Comparison of ENCODE assay signal across 8 cellular contexts in the genomic region with DNA sequence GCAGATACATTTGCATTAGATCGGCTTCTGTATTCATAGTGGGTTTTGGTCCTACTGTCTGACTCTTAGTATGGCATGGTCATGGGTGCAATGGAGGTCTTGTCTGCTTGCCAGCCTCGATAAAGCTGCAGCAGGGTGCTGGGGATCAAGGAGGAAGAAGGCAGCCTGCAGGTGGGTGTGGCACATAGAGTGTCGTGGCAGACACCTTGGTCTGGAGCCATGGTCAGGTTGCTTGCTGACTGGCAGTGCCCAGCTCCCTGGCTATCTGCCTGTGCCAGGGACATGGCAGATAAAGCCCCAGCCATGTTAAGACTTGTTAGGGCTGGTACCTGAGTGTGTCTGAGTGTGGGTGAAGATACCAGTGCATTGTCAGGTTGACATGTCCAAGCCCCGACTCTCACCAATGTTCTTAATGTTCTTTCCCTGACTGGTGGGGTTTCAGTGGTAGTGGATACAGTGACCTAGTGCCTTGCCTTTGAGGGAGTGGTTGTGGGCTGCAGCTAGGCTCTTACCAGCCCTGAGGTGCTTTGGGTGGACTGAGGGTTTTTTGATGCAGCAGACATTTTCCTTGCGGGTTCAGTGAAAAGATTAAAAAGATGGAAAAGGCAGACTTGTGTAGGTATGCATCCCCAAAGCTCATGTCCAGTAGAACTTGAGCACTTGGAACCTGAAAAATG. TPM values are rescaled to one million over a fixed set of nuclear protein-coding genes. Genes with fewer than 3 reads are reported as not detected.
A peak's percentile ranks its signal among the peaks of the same experiment; 100 is the strongest.
DNase-seq lines count a peak whose midpoint lies in the region; ATAC-seq and TF ChIP-seq lines count a peak whose summit lies in the region.

No MANE protein-coding gene starts in this region.

- H3K4me3 ChIP-seq in kidney epithelial cell (ENCODE audit: low read depth, low read length) (peak overlapping the region; percentile 85), vagina (peak overlapping the region in 1 of 2 donors; percentile 58)

- POLR2A ChIA-PET in activated CD4-positive, alpha-beta memory T cell treated with anti-CD3 and anti-CD28 coated beads, Interleukin-2, amount 10 ng/mL, durations not matched to agents 7 days and 5 days (lab: Charles Lee): interaction anchor here (0.6 to 5.5 kb wide), 4 partner anchors 10 to 121 kb away, joined by 3 to 65 read pairs (median 4); partner anchors contain the start of gene DHX35

- peaks cover 5 to 8% of the 10 kb centered on the region in 2 donors for H3K36me3 Mint-ChIP-seq in CD14-positive monocyte
- H3K36me3 Mint-ChIP-seq in activated CD4-positive, alpha-beta memory T cell treated with anti-CD3 and anti-CD28 coated beads, Interleukin-2, amount 10 ng/mL, durations not matched to agents 7 days and 5 days (ENCODE audit: low read depth): peaks cover 30% of the 10 kb centered on the region

- no peaks in the 10 kb centered on the region for H3K36me3 ChIP-seq in kidney epithelial cell (ENCODE audit: control insufficient read depth, insufficient read depth, low read length)
- H3K36me3 ChIP-seq in vagina: no peaks in the 10 kb centered on the region

- peaks cover 0 to 5% (median 0%) of the 10 kb centered on the region in 7 donors for H3K9me3 Mint-ChIP-seq in CD14-positive monocyte
- no peaks in the 10 kb centered on the region for H3K9me3 Mint-ChIP-seq in activated CD4-positive, alpha-beta memory T cell treated with anti-CD3 and anti-CD28 coated beads, Interleukin-2, amount 10 ng/mL, durations not matched to agents 7 days and 5 days

- ATAC-seq in Right ventricle myocardium superior (ENCODE audit: poor library complexity): no peak

- no peak overlapping the region for H3K27ac Mint-ChIP-seq in CD14-positive monocyte
- peak overlapping the region; percentile 74 for H3K27ac Mint-ChIP-seq in activated CD4-positive, alpha-beta memory T cell treated with anti-CD3 and anti-CD28 coated beads, Interleukin-2, amount 10 ng/mL, durations not matched to agents 7 days and 5 days

- no peaks in the 10 kb centered on the region for H3K27me3 ChIP-seq in kidney epithelial cell (ENCODE audit: control insufficient read depth, insufficient read depth, low read length)
- no peaks in the 10 kb centered on the region for H3K27me3 ChIP-seq in vagina

- intact Hi-C loops in CD14-positive monocyte (cut with micrococcal nuclease) (loop anchor here (2.0 to 5.0 kb wide), 2 partner anchors 34 to 35 kb away; partner anchors contain the start of gene DHX35 (in 2 of the 2)), vagina (cut with DNase I) (loop anchor here (5.0 kb wide), 1 partner anchor 119 kb away; no protein-coding TSS in a partner anchor), Right ventricle myocardium superior (cut with DNase I) (loop anchor here (5.0 kb wide), 1 partner anchor 119 kb away; no protein-coding TSS in a partner anchor)

- H3K4me1 Mint-ChIP-seq in CD14-positive monocyte: peaks cover 50% of the 10 kb centered on the region
- peaks cover 50% of the 10 kb centered on the region for H3K4me1 Mint-ChIP-seq in activated CD4-positive, alpha-beta memory T cell treated with anti-CD3 and anti-CD28 coated beads, Interleukin-2, amount 10 ng/mL, durations not matched to agents 7 days and 5 days

- peaks cover 28% of the 10 kb centered on the region for H3K4me1 ChIP-seq in vagina

- DNase-seq in CD14-positive monocyte (ENCODE audit: low spot score): no peak
- peak; percentile 45 for DNase-seq in HT-29 (ENCODE audit: low spot score)
- peak; percentile 27 for DNase-seq in activated CD4-positive, alpha-beta memory T cell treated with anti-CD3 and anti-CD28 coated beads, Interleukin-2, amount 10 ng/mL, durations not matched to agents 7 days and 5 days
- DNase-seq in kidney epithelial cell (ENCODE audit: low read depth): no peak
- no peak for DNase-seq in amniotic stem cell (lab: John Stamatoyannopoulos, UW)
- no peak for DNase-seq in vagina (ENCODE audit: extremely low spot score in 2 of 2)
- no peak for DNase-seq in GF-D8 (lab: John Stamatoyannopoulos, UW)
- no peak for DNase-seq in Right ventricle myocardium superior

- peak overlapping the region; percentile 42 to 45 for H3K4me3 Mint-ChIP-seq in CD14-positive monocyte
- peak overlapping the region; percentile 81 for H3K4me3 Mint-ChIP-seq in activated CD4-positive, alpha-beta memory T cell treated with anti-CD3 and anti-CD28 coated beads, Interleukin-2, amount 10 ng/mL, durations not matched to agents 7 days and 5 days

- H3K9me3 ChIP-seq in vagina: no peaks in the 10 kb centered on the region

- TF ChIP-seq CTCF in CD14-positive monocyte (IDR thresholded peaks at IDR 0.05) (no peak), kidney epithelial cell (IDR thresholded peaks at IDR 0.05; ENCODE audit: insufficient read depth, low read length, poor library complexity, severe bottlenecking) (no peak), vagina (IDR thresholded peaks at IDR 0.05) (no peak)

- H3K27me3 Mint-ChIP-seq in CD14-positive monocyte (ENCODE audit: low read depth in 3 of 3): no peaks in the 10 kb centered on the region
- H3K27me3 Mint-ChIP-seq in activated CD4-positive, alpha-beta memory T cell treated with anti-CD3 and anti-CD28 coated beads, Interleukin-2, amount 10 ng/mL, durations not matched to agents 7 days and 5 days: no peaks in the 10 kb centered on the region

- H3K27ac ChIP-seq in vagina: no peak overlapping the region

- CTCF ChIA-PET in activated CD4-positive, alpha-beta memory T cell treated with anti-CD3 and anti-CD28 coated beads, Interleukin-2, amount 10 ng/mL, durations not matched to agents 7 days and 5 days (lab: Charles Lee): interaction anchor here (0.7 to 4.9 kb wide), 3 partner anchors 8 to 122 kb away, joined by 4 to 50 read pairs (median 23); partner anchors contain the start of gene DHX35

- no peak for TF ChIP-seq POLR2A in vagina (IDR thresholded peaks at IDR 0.05)

RNA-seq across cellular contexts. Expression of gene FAM83D, which starts 1.8 kb away (rescaled TPM):
- polyA plus RNA-seq in CD14-positive monocyte: under 1 TPM in 1 of 2 donors, not detected in 1; 0.09 TPM
- total RNA-seq in HT-29 (2014; rRNA removed; shearing (Covaris generic)): 88.0 and 90.6 TPM in 2 replicates
- 10 to 100 TPM; 18.9 to 19.9 TPM for total RNA-seq in activated CD4-positive, alpha-beta memory T cell treated with anti-CD3 and anti-CD28 coated beads, Interleukin-2, amount 10 ng/mL, durations not matched to agents 7 days and 5 days
- total RNA-seq in kidney epithelial cell (4.1 and 5.4 TPM in 2 replicates), vagina (20.4 TPM), Right ventricle myocardium superior (0.35 TPM)

RNA-seq across cellular contexts. Expression of gene DHX35, which starts 34.1 kb away (rescaled TPM):
- polyA plus RNA-seq in CD14-positive monocyte: 1 to 10 TPM; 1.6 to 2.7 TPM
- 14.7 and 14.9 TPM in 2 replicates for total RNA-seq in HT-29 (2014; rRNA removed; shearing (Covaris generic))
- 1 to 10 TPM; 7.1 to 7.2 TPM for total RNA-seq in activated CD4-positive, alpha-beta memory T cell treated with anti-CD3 and anti-CD28 coated beads, Interleukin-2, amount 10 ng/mL, durations not matched to agents 7 days and 5 days
- total RNA-seq in kidney epithelial cell (7.4 and 8.6 TPM in 2 replicates), vagina (13.0 TPM), Right ventricle myocardium superior (14.4 TPM)

Comparison
In these comparisons a context has a peak if more than half of its experiments do, and no peak if none do; other contexts are left out.
1. DNase-seq: peak in HT-29 (single experiment) and activated CD4-positive, alpha-beta memory T cell treated with anti-CD3 and anti-CD28 coated beads, Interleukin-2, amount 10 ng/mL, durations not matched to agents 7 days and 5 days (single experiment); none in CD14-positive monocyte (single experiment), kidney epithelial cell (single experiment), amniotic stem cell (single experiment), vagina (0 of 2), GF-D8 (single experiment) and Right ventricle myocardium superior (single experiment).